ENCODE assay signal across 15 cellular contexts in the genomic region with DNA sequence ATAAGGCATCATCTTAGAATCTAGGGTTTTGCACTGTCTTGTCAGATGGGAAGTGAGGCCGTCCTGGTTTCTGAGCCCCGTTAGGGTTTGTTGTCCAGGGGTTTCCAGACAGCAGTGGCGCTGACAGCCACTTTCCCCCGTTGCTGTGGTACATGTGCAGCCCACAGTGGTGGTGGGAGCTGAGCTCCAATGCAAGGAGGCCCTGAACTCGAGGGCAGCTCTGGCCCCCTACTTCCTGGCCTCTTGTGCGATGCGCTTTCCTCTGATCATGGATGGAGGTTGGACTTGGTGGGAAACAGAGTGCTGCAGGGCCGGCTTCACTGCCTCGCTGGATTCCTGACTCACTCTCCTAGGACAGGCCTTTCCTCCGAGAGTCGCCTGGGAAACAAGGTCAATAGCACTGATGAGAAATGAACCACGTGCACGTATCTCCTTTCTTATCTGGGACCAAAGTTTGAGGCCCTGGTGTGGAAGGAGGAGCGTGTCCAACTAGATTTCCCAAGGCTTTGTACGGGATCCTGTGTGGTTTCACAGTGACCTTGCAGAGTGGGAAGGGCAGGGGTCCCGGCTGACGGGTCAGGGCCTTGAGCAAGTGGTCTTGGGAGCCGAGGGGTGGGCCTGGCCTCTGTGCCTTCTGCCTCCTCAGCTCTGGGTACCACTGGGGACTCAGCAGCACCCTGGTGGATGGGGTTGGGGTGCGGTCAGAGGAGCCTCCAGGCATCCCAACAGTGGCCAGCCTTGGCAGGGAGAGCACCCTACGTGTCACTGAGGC. TPM values are rescaled to one million over a fixed set of nuclear protein-coding genes. Genes with fewer than 3 reads are reported as not detected.
DNase-seq lines count a peak whose midpoint lies in the region; ATAC-seq and TF ChIP-seq lines count a peak whose summit lies in the region.
"Had no signal": no experiment of that assay in that cellular context is flagged by ENCODE, and none has a peak within 500 bp of the region (broad histone marks: within the 10 kb centered on the region; RNA-seq: fewer than 3 reads in every experiment).

No MANE protein-coding gene starts in this region.

- peak overlapping the region; percentile 9 for H3K27ac Mint-ChIP-seq in activated CD4-positive, alpha-beta T cell treated with anti-CD3 and anti-CD28 coated beads, Interleukin-2, amount 10 ng/mL, durations not matched to agents 7 days and 5 days
- H3K27ac Mint-ChIP-seq in T-helper 17 cell = no peak overlapping the region

- TF ChIP-seq CTCF in fibroblast of mammary gland (conservative IDR thresholded peaks at IDR 0.05; ENCODE audit: control insufficient read depth, insufficient read depth, low read depth, low read length) = no peak

- H3K79me2 ChIP-seq in trophoblast cell (ENCODE audit: control insufficient read depth, insufficient read depth, low read length, poor library complexity) = peaks cover 50% of the 10 kb centered on the region

- H4K91ac ChIP-seq in trophoblast cell (ENCODE audit: low read depth, low read length) = no peak overlapping the region

- H3K4me2 ChIP-seq in trophoblast cell (ENCODE audit: low read length) = no peak overlapping the region

- H3K4me3 ChIP-seq in fibroblast of mammary gland (ENCODE audit: control insufficient read depth, low read depth, low read length) (no peak overlapping the region), trophoblast cell (ENCODE audit: low read depth, low read length) (no peak overlapping the region)
- H3K4me3 ChIP-seq: heart right ventricle had no signal

- H3K9ac ChIP-seq in trophoblast cell (ENCODE audit: low read length) = no peak overlapping the region

- no peak overlapping the region for H3K4me3 Mint-ChIP-seq in activated CD4-positive, alpha-beta T cell treated with anti-CD3 and anti-CD28 coated beads, Interleukin-2, amount 10 ng/mL, durations not matched to agents 7 days and 5 days
- peak overlapping the region; percentile 33 for H3K4me3 Mint-ChIP-seq in T-helper 17 cell

- peak overlapping the region; percentile 91 for H3K4ac ChIP-seq in trophoblast cell (ENCODE audit: low read depth, low read length)

- no peak overlapping the region for H3K14ac ChIP-seq in trophoblast cell (ENCODE audit: low read length)

- peaks cover 8% of the 10 kb centered on the region for H3K79me1 ChIP-seq in trophoblast cell (ENCODE audit: low read length)

- no peaks in the 10 kb centered on the region for H3K27me3 ChIP-seq in trophoblast cell (ENCODE audit: insufficient read depth, low read length)

- peaks cover 25% of the 10 kb centered on the region for H3K36me3 Mint-ChIP-seq in activated CD4-positive, alpha-beta T cell treated with anti-CD3 and anti-CD28 coated beads, Interleukin-2, amount 10 ng/mL, durations not matched to agents 7 days and 5 days (ENCODE audit: low read depth)
- H3K36me3 Mint-ChIP-seq in T-helper 17 cell (ENCODE audit: low read depth) = no peaks in the 10 kb centered on the region

- H3K4me1 Mint-ChIP-seq in activated CD4-positive, alpha-beta T cell treated with anti-CD3 and anti-CD28 coated beads, Interleukin-2, amount 10 ng/mL, durations not matched to agents 7 days and 5 days = peaks cover 43% of the 10 kb centered on the region
- peaks cover 37% of the 10 kb centered on the region for H3K4me1 Mint-ChIP-seq in T-helper 17 cell

- no peak overlapping the region for H2AK5ac ChIP-seq in trophoblast cell (ENCODE audit: low read length)

- no peak for DNase-seq in activated CD4-positive, alpha-beta T cell treated with anti-CD3 and anti-CD28 coated beads, Interleukin-2, amount 10 ng/mL, durations not matched to agents 7 days and 5 days
- no peak for DNase-seq in activated CD4-positive, alpha-beta T cell treated with anti-CD3 and anti-CD28 coated beads for 4 hours
- DNase-seq in T-helper 17 cell = no peak
- DNase-seq in fibroblast of mammary gland (ENCODE audit: low read depth) = peak; percentile 46
- no peak for DNase-seq in trophoblast cell
- DNase-seq in NCI-H128 (lab: John Stamatoyannopoulos, UW; ENCODE audit: unreplicated experiment) = no peak
- DNase-seq: activated CD4-positive, alpha-beta T cell treated with anti-CD3 and anti-CD28 coated beads for 48 hours; activated naive CD4-positive, alpha-beta T cell; DMS 273 treated with DMSO at 0.1 percent for 48 hours; effector memory CD4-positive, alpha-beta T cell; heart right ventricle; NCI-H1930; NK-92 treated with Interleukin-12 subunit alpha and Interleukin-12 subunit beta, amount 100 ng/mL, for 24 hours had no signal

- no peak for ATAC-seq in T-helper 17 cell
- no peak for ATAC-seq in HG03520 (IDR thresholded peaks at IDR 0.05; ENCODE audit: unreplicated experiment)
- ATAC-seq in GM19463 (IDR thresholded peaks at IDR 0.05; ENCODE audit: unreplicated experiment) = no peak
- ATAC-seq: heart right ventricle had no signal

- no peak overlapping the region for H2BK12ac ChIP-seq in trophoblast cell (ENCODE audit: low read length)

- CTCF ChIA-PET in activated CD4-positive, alpha-beta T cell treated with anti-CD3 and anti-CD28 coated beads, Interleukin-2, amount 10 ng/mL, durations not matched to agents 7 days and 5 days (lab: Charles Lee) = interaction anchor here (0.6 to 1.1 kb wide), 2 partner anchors 9 to 73 kb away, joined by 3 to 4 read pairs; no protein-coding TSS in a partner anchor

- no peak overlapping the region for H2BK120ac ChIP-seq in trophoblast cell (ENCODE audit: insufficient read depth, low read length, poor library complexity)

- no peak overlapping the region for H3K18ac ChIP-seq in trophoblast cell (ENCODE audit: low read length)

- no peaks in the 10 kb centered on the region for H3K9me3 ChIP-seq in T-helper 17 cell (ENCODE audit: control insufficient read depth, low read length, poor library complexity, severe bottlenecking)
- H3K9me3 ChIP-seq in trophoblast cell (ENCODE audit: insufficient read depth, low read depth, low read length) = no peaks in the 10 kb centered on the region
- H3K9me3 ChIP-seq: heart right ventricle had no signal

- no peak overlapping the region for H2BK5ac ChIP-seq in trophoblast cell (ENCODE audit: low read depth, low read length, poor library complexity)

- POLR2A ChIA-PET in activated CD4-positive, alpha-beta T cell treated with anti-CD3 and anti-CD28 coated beads, Interleukin-2, amount 10 ng/mL, durations not matched to agents 7 days and 5 days (lab: Charles Lee) = no interaction called here

- no peak overlapping the region for H4K8ac ChIP-seq in trophoblast cell (ENCODE audit: low read depth, low read length)

- WGBS in trophoblast cell (ENCODE audit: extremely low coverage, insufficient coverage, insufficient read length) = no CpG with 5 or more reads among the region's 20 CpGs

- H4K12ac ChIP-seq in trophoblast cell (ENCODE audit: low read depth, low read length) = no peak overlapping the region

- peaks cover 1% of the 10 kb centered on the region for H3K27me3 Mint-ChIP-seq in activated CD4-positive, alpha-beta T cell treated with anti-CD3 and anti-CD28 coated beads, Interleukin-2, amount 10 ng/mL, durations not matched to agents 7 days and 5 days
- H3K27me3 Mint-ChIP-seq in T-helper 17 cell = no peaks in the 10 kb centered on the region

- no peaks in the 10 kb centered on the region for H3K9me3 Mint-ChIP-seq in activated CD4-positive, alpha-beta T cell treated with anti-CD3 and anti-CD28 coated beads, Interleukin-2, amount 10 ng/mL, durations not matched to agents 7 days and 5 days

- H3K4me1 ChIP-seq in trophoblast cell (ENCODE audit: control insufficient read depth in 1 of 2, insufficient read depth in 2 of 2, low read length in 2 of 2) = peaks cover 14 to 16% of the 10 kb centered on the region in 2 experiments

- H3K27ac ChIP-seq in trophoblast cell (ENCODE audit: low read depth, low read length) = no peak overlapping the region

- no peak overlapping the region for H3K23ac ChIP-seq in trophoblast cell (ENCODE audit: low read length)

- no peak overlapping the region for H2AFZ ChIP-seq in trophoblast cell (ENCODE audit: insufficient read depth, low read length, poor library complexity)

- peaks cover 36 to 44% of the 10 kb centered on the region in 2 experiments for H3K36me3 ChIP-seq in trophoblast cell (ENCODE audit: control insufficient read depth in 1 of 2, insufficient read depth in 2 of 2, low read length in 2 of 2)

RNA-seq across cellular contexts. Expression of gene PHRF1, which starts 3.7 kb away (rescaled TPM):
- total RNA-seq in activated CD4-positive, alpha-beta T cell treated with anti-CD3 and anti-CD28 coated beads, Interleukin-2, amount 10 ng/mL, durations not matched to agents 7 days and 5 days = 10 to 100 TPM; 46.8 to 48.6 TPM
- total RNA-seq in T-helper 17 cell = 10 to 100 TPM; 36.7 to 44.8 TPM
- 23.6 and 23.8 TPM in 2 replicates for polyA plus RNA-seq in trophoblast cell (2013)

RNA-seq across cellular contexts. Expression of gene RASSF7, which starts 19.2 kb away (rescaled TPM):
- total RNA-seq in activated CD4-positive, alpha-beta T cell treated with anti-CD3 and anti-CD28 coated beads, Interleukin-2, amount 10 ng/mL, durations not matched to agents 7 days and 5 days = 10 to 100 TPM; 30.7 to 38.1 TPM
- 10 to 100 TPM; 24.6 to 29.4 TPM for total RNA-seq in T-helper 17 cell
- polyA plus RNA-seq in trophoblast cell (2013) = 41.3 and 45.5 TPM in 2 replicates

RNA-seq across cellular contexts. Expression of gene LMNTD2, which starts 19.5 kb away (rescaled TPM):
- total RNA-seq in activated CD4-positive, alpha-beta T cell treated with anti-CD3 and anti-CD28 coated beads, Interleukin-2, amount 10 ng/mL, durations not matched to agents 7 days and 5 days = 1 to 10 TPM; 3.4 to 4.8 TPM
- 1 to 10 TPM; 3.8 to 6.0 TPM for total RNA-seq in T-helper 17 cell
- polyA plus RNA-seq in trophoblast cell (2013) = 2.2 and 2.6 TPM in 2 replicates

RNA-seq across cellular contexts. Expression of gene IRF7, which starts 35.7 kb away (rescaled TPM):
- total RNA-seq in activated CD4-positive, alpha-beta T cell treated with anti-CD3 and anti-CD28 coated beads, Interleukin-2, amount 10 ng/mL, durations not matched to agents 7 days and 5 days = 100 to 1,000 TPM; 152 to 154 TPM
- total RNA-seq in T-helper 17 cell = 10 to 100 TPM; 40.3 to 44.0 TPM
- 10.6 and 11.1 TPM in 2 replicates for polyA plus RNA-seq in trophoblast cell (2013)

RNA-seq across cellular contexts. Expression of gene LRRC56, which starts 42.7 kb away (rescaled TPM):
- 1 to 10 TPM; 2.0 to 2.1 TPM for total RNA-seq in activated CD4-positive, alpha-beta T cell treated with anti-CD3 and anti-CD28 coated beads, Interleukin-2, amount 10 ng/mL, durations not matched to agents 7 days and 5 days
- 1 to 10 TPM; 5.7 to 5.8 TPM for total RNA-seq in T-helper 17 cell
- 0.22 and 0.40 TPM in 2 replicates for polyA plus RNA-seq in trophoblast cell (2013)
